Comparison of ENCODE assay signal across 9 cellular contexts in genomic region chr11:119144825-119145476, GRCh38. TPM values are rescaled to one million over a fixed set of nuclear protein-coding genes. Genes with fewer than 3 reads are reported as not detected.
A peak's percentile ranks its signal among the peaks of the same experiment; 100 is the strongest.
DNase-seq lines count a peak whose midpoint lies in the region; ATAC-seq and TF ChIP-seq lines count a peak whose summit lies in the region.
"Had no signal": no experiment of that assay in that cellular context is flagged by ENCODE, and none has a peak within 500 bp of the region (broad histone marks: within the 10 kb centered on the region; RNA-seq: fewer than 3 reads in every experiment).

No MANE protein-coding gene starts in this region.

- H3K27ac ChIP-seq in Panc1 (ENCODE audit: low read length), result no peak overlapping the region

- intact Hi-C loops in Panc1 (cut with micrococcal nuclease; ENCODE audit: unreplicated experiment), result loop anchor here (1.0 to 5.0 kb wide), 2 partner anchors 51 to 177 kb away; no protein-coding TSS in a partner anchor
- intact Hi-C loops in left colon (cut with DNase I, micrococcal nuclease), result loop anchor here in 1 of 2 donors (10.0 kb wide), 1 partner anchor 50 kb away; no protein-coding TSS in a partner anchor

- H3K9me3 ChIP-seq in Panc1 (ENCODE audit: control insufficient read depth, insufficient read depth, low read depth, low read length), result no peaks in the 10 kb centered on the region

- TF ChIP-seq CTCF in Panc1 (IDR thresholded peaks at IDR 0.05) (peak; percentile 88), cardiac fibroblast (IDR thresholded peaks at IDR 0.05; ENCODE audit: low read depth, low read length) (peak; percentile 71)

- peaks cover 5% of the 10 kb centered on the region; the same call in 1 of the 2 replicates for H3K4me1 ChIP-seq in Panc1 (ENCODE audit: control insufficient read depth, insufficient read depth, low read length)

- POLR2A ChIA-PET in Panc1 (lab: Charles Lee), result interaction anchor here (0.6 kb wide), 1 partner anchor 28 kb away, joined by 4 read pairs; no protein-coding TSS in a partner anchor

- in situ Hi-C loops in Panc1 (cut with HindIII; ENCODE audit: low pct_unique_long_range_greater_than_20kb, low sequenced_read_pairs), result no loop called here

- peak overlapping the region in 1 of 2 experiments; percentile 15; a peak in 1 of 4 replicates for H3K4me3 ChIP-seq in Panc1 (ENCODE audit: low read depth in 2 of 2, low read length in 2 of 2)
- H3K4me3 ChIP-seq in cardiac fibroblast (replicated peaks in 1 of 2; ENCODE audit: low read depth in 2 of 2, low read length in 2 of 2), result no peak overlapping the region

- CTCF ChIA-PET in Panc1 (lab: Charles Lee), result interaction anchor here (0.6 to 1.3 kb wide), 5 partner anchors 20 to 179 kb away, joined by 3 to 7 read pairs (median 3); partner anchors contain the start of gene HINFP

- BruUV-seq in Panc1 (replicated peaks; lab: Mats Ljungman, UMichigan), result no TSS peak

- peak; percentile 72 for DNase-seq in activated effector memory CD4-positive, alpha-beta T cell treated with anti-CD3 and anti-CD28 coated beads, Interleukin-2, amount 50 U/mL, for 16 hours
- DNase-seq in activated effector memory CD4-positive, alpha-beta T cell treated with Interleukin-2 at 50 U/mL for 16 hours, result no peak
- peak; percentile 98 for DNase-seq in HuH-7 (ENCODE audit: low spot score)
- peak; percentile 52 for DNase-seq in Panc1 (ENCODE audit: low read depth, low spot score)
- DNase-seq in cardiac fibroblast (ENCODE audit: low read depth in 2 of 2), result peak; percentile 75 to 79
- peak; percentile 72 to 82 for DNase-seq in left colon
- peak; percentile 57 for DNase-seq in superior temporal gyrus (ENCODE audit: extremely low spot score)
- DNase-seq in stimulated activated naive CD4-positive, alpha-beta T cell treated with Interleukin-2 at 50 U/mL for 16 hours (lab: John Stamatoyannopoulos, UW), result no peak

- H3K27me3 ChIP-seq in Panc1 (ENCODE audit: control insufficient read depth, insufficient read depth, low read length), result no peaks in the 10 kb centered on the region

- no peaks in the 10 kb centered on the region for H3K36me3 ChIP-seq in Panc1 (ENCODE audit: control insufficient read depth, insufficient read depth, low read length)

- ATAC-seq in Panc1 (peak; percentile 91), left colon (peak; percentile 95)

RNA-seq across cellular contexts. Expression of gene ABCG4, which starts 3.9 kb away (rescaled TPM):
- total RNA-seq in Panc1 (2021; ENCODE audit: unreplicated experiment) (0.39 TPM), left colon (not detected)
- 0.76 TPM for polyA plus RNA-seq in Panc1 (2012; ENCODE audit: insufficient read length)

RNA-seq across cellular contexts. Expression of gene HINFP, which starts 23.6 kb away (rescaled TPM):
- total RNA-seq in Panc1 (2021; ENCODE audit: unreplicated experiment), result 52.7 TPM
- 34.0 TPM for polyA plus RNA-seq in Panc1 (2012; ENCODE audit: insufficient read length)
- total RNA-seq in left colon, result 10 to 100 TPM; 34.9 to 35.7 TPM

RNA-seq across cellular contexts. Expression of gene NLRX1, which starts 23.6 kb away (rescaled TPM):
- total RNA-seq in Panc1 (2021; ENCODE audit: unreplicated experiment), result 25.2 TPM
- 29.2 TPM for polyA plus RNA-seq in Panc1 (2012; ENCODE audit: insufficient read length)
- total RNA-seq in left colon, result 10 to 100 TPM; 14.8 to 17.9 TPM

RNA-seq across cellular contexts. Expression of gene C2CD2L, which starts 37.8 kb away (rescaled TPM):
- total RNA-seq in Panc1 (2021; ENCODE audit: unreplicated experiment) (10.1 TPM), left colon (10 to 100 TPM; 26.6 to 43.7 TPM)
- polyA plus RNA-seq in Panc1 (2012; ENCODE audit: insufficient read length), result 11.3 TPM

RNA-seq across cellular contexts. Expression of gene NHERF4, which starts 40.3 kb away (rescaled TPM):
- 0.23 TPM for total RNA-seq in Panc1 (2021; ENCODE audit: unreplicated experiment)
- not detected for polyA plus RNA-seq in Panc1 (2012; ENCODE audit: insufficient read length)
- total RNA-seq in left colon, result 10 to 100 TPM; 63.6 to 85.0 TPM
- total RNA-seq: temporal lobe had no signal

Comparison
In these comparisons a context has a peak if more than half of its experiments do, and no peak if none do; other contexts are left out.
1. DNase-seq: peak in activated effector memory CD4-positive, alpha-beta T cell treated with anti-CD3 and anti-CD28 coated beads, Interleukin-2, amount 50 U/mL, for 16 hours (single experiment), HuH-7 (single experiment), Panc1 (single experiment), cardiac fibroblast (2 of 2), left colon (2 of 2) and superior temporal gyrus (single experiment); none in activated effector memory CD4-positive, alpha-beta T cell treated with Interleukin-2 at 50 U/mL for 16 hours (single experiment) and stimulated activated naive CD4-positive, alpha-beta T cell treated with Interleukin-2 at 50 U/mL for 16 hours (single experiment).